14 cellular contexts compared by ENCODE assay signal in the genomic region with DNA sequence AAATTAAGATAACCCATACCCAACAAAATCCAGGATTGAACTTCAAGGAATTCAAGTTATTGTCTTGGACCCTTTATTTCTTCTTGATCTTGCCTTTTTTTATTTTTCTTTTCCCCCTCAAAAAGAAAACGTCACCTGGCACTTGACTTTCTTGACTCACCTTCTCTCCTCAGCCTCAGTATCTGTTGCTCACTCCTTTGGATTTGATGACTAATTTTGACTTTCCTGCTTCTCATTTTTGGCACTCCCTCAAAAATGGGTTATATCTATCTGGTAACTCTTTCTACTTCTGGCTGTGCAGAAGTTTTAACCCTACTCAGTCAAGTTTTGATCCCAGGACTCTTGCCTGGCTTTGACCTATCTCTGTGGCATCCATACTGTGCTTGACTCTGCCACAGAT.
DNase-seq lines count a peak whose midpoint lies in the region; ATAC-seq and TF ChIP-seq lines count a peak whose summit lies in the region.
"Had no signal": no experiment of that assay in that cellular context is flagged by ENCODE, and none has a peak within 500 bp of the region (broad histone marks: within the 10 kb centered on the region; RNA-seq: fewer than 3 reads in every experiment).

No MANE protein-coding gene starts in this region.

- H3K4me1 Mint-ChIP-seq in activated naive CD8-positive, alpha-beta T cell treated with anti-CD3 and anti-CD28 coated beads, Interleukin-2, amount 50 U/mL, for 24 hours, result no peaks in the 10 kb centered on the region

- peak; percentile 97 for ATAC-seq in foreskin keratinocyte
- no peak for ATAC-seq in activated naive CD8-positive, alpha-beta T cell treated with anti-CD3 and anti-CD28 coated beads, Interleukin-2, amount 50 U/mL, for 24 hours
- no peak for ATAC-seq in GM21529 (IDR thresholded peaks at IDR 0.05; ENCODE audit: unreplicated experiment)
- ATAC-seq: heart right ventricle, Right ventricle myocardium inferior had no signal

- peaks cover 4% of the 10 kb centered on the region for H3K9me3 Mint-ChIP-seq in activated naive CD8-positive, alpha-beta T cell treated with anti-CD3 and anti-CD28 coated beads, Interleukin-2, amount 50 U/mL, for 24 hours

- WGBS in esophagus squamous epithelium, 2 donors, result 17 to 33% methylated on average over 1 of the region's 1 CpG

- no peaks in the 10 kb centered on the region for H3K79me2 ChIP-seq in ACC112 (ENCODE audit: control insufficient read depth, insufficient read depth, low read length, unreplicated experiment)

- no peak overlapping the region for H3K27ac Mint-ChIP-seq in activated naive CD8-positive, alpha-beta T cell treated with anti-CD3 and anti-CD28 coated beads, Interleukin-2, amount 50 U/mL, for 24 hours
- H3K27ac Mint-ChIP-seq: activated naive CD8-positive, alpha-beta T cell; progenitor cell of endocrine pancreas; T-helper 2 cell treated with Interferon-gamma antibody and Interleukin-4, amounts not matched to agents 5 μg/mL and 100 μg/mL, for 36 hours had no signal

- H3K9me3 ChIP-seq in esophagus squamous epithelium, result no peaks in the 10 kb centered on the region
- H3K9me3 ChIP-seq: heart right ventricle had no signal

- H3K4me1 ChIP-seq in ACC112 (ENCODE audit: control insufficient read depth, insufficient read depth, low read length, unreplicated experiment) (peaks cover 5% of the 10 kb centered on the region), foreskin keratinocyte (no peaks in the 10 kb centered on the region), esophagus squamous epithelium (peaks cover 0 to 3% (median 0%) of the 10 kb centered on the region in 3 donors)
- H3K4me1 ChIP-seq: heart right ventricle had no signal

- H3K27me3 ChIP-seq in ACC112 (ENCODE audit: insufficient read depth, low read length), result no peaks in the 10 kb centered on the region
- H3K27me3 ChIP-seq in foreskin keratinocyte, result no peaks in the 10 kb centered on the region
- no peaks in the 10 kb centered on the region for H3K27me3 ChIP-seq in esophagus squamous epithelium

- intact Hi-C loops in esophagus squamous epithelium (cut with DNase I), result no loop called here

- TF ChIP-seq POLR2A in esophagus squamous epithelium (IDR thresholded peaks at IDR 0.05), result no peak

- H3K36me3 ChIP-seq in ACC112 (ENCODE audit: insufficient read depth, low read length), result no peaks in the 10 kb centered on the region
- H3K36me3 ChIP-seq in esophagus squamous epithelium, result no peaks in the 10 kb centered on the region
- H3K36me3 ChIP-seq: heart right ventricle had no signal

- H3K4me3 ChIP-seq in ACC112 (ENCODE audit: low read depth, low read length) (no peak overlapping the region), esophagus squamous epithelium (no peak overlapping the region)
- H3K4me3 ChIP-seq: heart right ventricle had no signal

- TF ChIP-seq CTCF in foreskin keratinocyte (conservative IDR thresholded peaks at IDR 0.05), result no peak
- TF ChIP-seq CTCF in esophagus squamous epithelium (IDR thresholded peaks at IDR 0.05), result no peak

- no peak overlapping the region for H3K4me3 Mint-ChIP-seq in activated naive CD8-positive, alpha-beta T cell treated with anti-CD3 and anti-CD28 coated beads, Interleukin-2, amount 50 U/mL, for 24 hours
- H3K4me3 Mint-ChIP-seq: activated naive CD8-positive, alpha-beta T cell; T-helper 2 cell treated with Interferon-gamma antibody and Interleukin-4, amounts not matched to agents 5 μg/mL and 100 μg/mL, for 36 hours had no signal

- DNase-seq in HPDE6-E6E7 (ENCODE audit: extremely low spot score) (peak; percentile 76), amniotic stem cell (lab: John Stamatoyannopoulos, UW) (peak; percentile 7), foreskin keratinocyte (peak; percentile 80 to 91), esophagus squamous epithelium (lab: John Stamatoyannopoulos, UW) (no peak)
- DNase-seq in activated naive CD8-positive, alpha-beta T cell treated with anti-CD3 and anti-CD28 coated beads, Interleukin-2, amount 50 U/mL, for 24 hours, result no peak
- DNase-seq in activated effector memory CD4-positive, alpha-beta T cell treated with Interleukin-2 at 50 U/mL for 16 hours, result no peak
- DNase-seq: heart right ventricle, NCI-H82 had no signal

- H3K36me3 Mint-ChIP-seq in activated naive CD8-positive, alpha-beta T cell treated with anti-CD3 and anti-CD28 coated beads, Interleukin-2, amount 50 U/mL, for 24 hours (ENCODE audit: low read depth), result no peaks in the 10 kb centered on the region
- H3K36me3 Mint-ChIP-seq: activated naive CD8-positive, alpha-beta T cell had no signal

- H2AFZ ChIP-seq in ACC112 (ENCODE audit: low read length, unreplicated experiment), result peak overlapping the region; percentile 3

- H3K27ac ChIP-seq in ACC112 (ENCODE audit: low read depth, low read length), result no peak overlapping the region
- peak overlapping the region; percentile 79 for H3K27ac ChIP-seq in foreskin keratinocyte
- H3K27ac ChIP-seq in esophagus squamous epithelium, result no peak overlapping the region
- H3K27ac ChIP-seq: heart right ventricle had no signal

- no peaks in the 10 kb centered on the region for H3K27me3 Mint-ChIP-seq in activated naive CD8-positive, alpha-beta T cell treated with anti-CD3 and anti-CD28 coated beads, Interleukin-2, amount 50 U/mL, for 24 hours
- H3K27me3 Mint-ChIP-seq: activated naive CD8-positive, alpha-beta T cell; progenitor cell of endocrine pancreas had no signal

Comparison
In these comparisons a context has a peak if more than half of its experiments do, and no peak if none do; other contexts are left out.
1. DNase-seq: peak in HPDE6-E6E7 (single experiment), amniotic stem cell (single experiment) and foreskin keratinocyte (2 of 2); none in activated naive CD8-positive, alpha-beta T cell treated with anti-CD3 and anti-CD28 coated beads, Interleukin-2, amount 50 U/mL, for 24 hours (single experiment), esophagus squamous epithelium (single experiment) and activated effector memory CD4-positive, alpha-beta T cell treated with Interleukin-2 at 50 U/mL for 16 hours (single experiment).